20 cellular contexts compared by ENCODE assay signal in genomic region chr13:92721610-92722009, GRCh38.
"Had no signal": no experiment of that assay in that cellular context is flagged by ENCODE, and none has a peak within 500 bp of the region (broad histone marks: within the 10 kb centered on the region; RNA-seq: fewer than 3 reads in every experiment).

No MANE protein-coding gene starts in this region.

- H3K27me3 Mint-ChIP-seq: IgD-negative memory B cell had no signal

- H3K27ac Mint-ChIP-seq: IgD-negative memory B cell had no signal

- H3K27ac ChIP-seq: HL-60, KMS-11, SJSA1, SK-N-MC had no signal

- DNase-seq: Kasumi-1, MM.1S, NCI-H1092 treated with DMSO at 0.1 percent for 48 hours, NCI-H1694, NCI-H187 treated with DMSO at 0.1 percent for 48 hours, NCI-H2029 treated with DMSO at 0.1 percent for 48 hours, NCI-H2171 treated with DMSO at 0.1 percent for 48 hours, NCI-H345, NCI-H446 treated with DMSO at 0.1 percent for 48 hours, NCI-H526, NCI-H82, Right ventricle myocardium superior, RPMI8226, SIG-M5 had no signal

- H3K4me1 Mint-ChIP-seq: IgD-negative memory B cell had no signal

- H3K9me3 ChIP-seq: SJSA1 had no signal

- H3K4me3 ChIP-seq: K562, SJSA1, SK-N-MC had no signal

- H3K36me3 Mint-ChIP-seq: IgD-negative memory B cell had no signal

- H3K4me1 ChIP-seq: SJSA1 had no signal

- ATAC-seq: K562 had no signal

- H3K4me3 Mint-ChIP-seq: IgD-negative memory B cell had no signal

- H3K27me3 ChIP-seq: SJSA1 had no signal

- H3K36me3 ChIP-seq: SJSA1 had no signal
